Comparison of ENCODE assay signal across 1 cellular context in the genomic region with DNA sequence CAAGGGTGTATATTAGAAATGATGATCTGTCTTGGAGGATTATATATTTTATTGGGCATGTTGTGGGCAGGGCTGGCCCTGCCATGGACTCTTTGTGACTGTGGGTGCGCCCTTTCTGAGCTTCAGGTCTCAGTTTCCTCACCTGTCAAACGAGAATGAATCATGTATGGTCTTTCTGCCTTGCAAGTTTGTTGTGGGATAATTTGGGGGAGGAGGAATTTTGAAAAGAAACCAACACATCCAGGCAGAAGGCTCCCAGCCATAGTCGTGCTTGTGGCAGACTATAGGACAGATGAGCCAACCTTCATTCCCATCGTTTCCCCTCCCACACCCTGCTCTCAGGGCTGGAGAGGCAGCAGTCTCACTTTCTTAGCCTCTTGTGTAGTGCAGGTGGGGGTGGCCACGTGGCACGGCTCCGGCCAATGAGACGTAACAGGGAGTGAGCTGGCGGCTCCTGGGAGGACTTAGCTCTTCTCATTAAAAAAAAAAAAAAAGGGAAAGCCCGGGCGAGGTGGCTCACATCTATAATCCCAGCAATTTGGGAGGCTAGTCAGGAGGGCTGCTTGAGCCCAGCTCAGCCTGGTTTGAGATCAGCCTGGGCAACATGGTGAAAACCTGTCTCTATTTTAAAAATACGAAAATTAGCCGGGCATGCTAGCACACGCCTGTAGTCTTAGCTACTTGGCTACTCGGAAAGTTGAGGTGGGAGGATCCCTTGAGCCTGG.
TF ChIP-seq lines count a peak whose summit lies in the region.

No MANE protein-coding gene starts in this region.

TF ChIP-seq in K562, 482 proteins besides CTCF, POLR2A, EP300 and RAD21 (continued from another document):
- TF ChIP-seq, protein P1, sequence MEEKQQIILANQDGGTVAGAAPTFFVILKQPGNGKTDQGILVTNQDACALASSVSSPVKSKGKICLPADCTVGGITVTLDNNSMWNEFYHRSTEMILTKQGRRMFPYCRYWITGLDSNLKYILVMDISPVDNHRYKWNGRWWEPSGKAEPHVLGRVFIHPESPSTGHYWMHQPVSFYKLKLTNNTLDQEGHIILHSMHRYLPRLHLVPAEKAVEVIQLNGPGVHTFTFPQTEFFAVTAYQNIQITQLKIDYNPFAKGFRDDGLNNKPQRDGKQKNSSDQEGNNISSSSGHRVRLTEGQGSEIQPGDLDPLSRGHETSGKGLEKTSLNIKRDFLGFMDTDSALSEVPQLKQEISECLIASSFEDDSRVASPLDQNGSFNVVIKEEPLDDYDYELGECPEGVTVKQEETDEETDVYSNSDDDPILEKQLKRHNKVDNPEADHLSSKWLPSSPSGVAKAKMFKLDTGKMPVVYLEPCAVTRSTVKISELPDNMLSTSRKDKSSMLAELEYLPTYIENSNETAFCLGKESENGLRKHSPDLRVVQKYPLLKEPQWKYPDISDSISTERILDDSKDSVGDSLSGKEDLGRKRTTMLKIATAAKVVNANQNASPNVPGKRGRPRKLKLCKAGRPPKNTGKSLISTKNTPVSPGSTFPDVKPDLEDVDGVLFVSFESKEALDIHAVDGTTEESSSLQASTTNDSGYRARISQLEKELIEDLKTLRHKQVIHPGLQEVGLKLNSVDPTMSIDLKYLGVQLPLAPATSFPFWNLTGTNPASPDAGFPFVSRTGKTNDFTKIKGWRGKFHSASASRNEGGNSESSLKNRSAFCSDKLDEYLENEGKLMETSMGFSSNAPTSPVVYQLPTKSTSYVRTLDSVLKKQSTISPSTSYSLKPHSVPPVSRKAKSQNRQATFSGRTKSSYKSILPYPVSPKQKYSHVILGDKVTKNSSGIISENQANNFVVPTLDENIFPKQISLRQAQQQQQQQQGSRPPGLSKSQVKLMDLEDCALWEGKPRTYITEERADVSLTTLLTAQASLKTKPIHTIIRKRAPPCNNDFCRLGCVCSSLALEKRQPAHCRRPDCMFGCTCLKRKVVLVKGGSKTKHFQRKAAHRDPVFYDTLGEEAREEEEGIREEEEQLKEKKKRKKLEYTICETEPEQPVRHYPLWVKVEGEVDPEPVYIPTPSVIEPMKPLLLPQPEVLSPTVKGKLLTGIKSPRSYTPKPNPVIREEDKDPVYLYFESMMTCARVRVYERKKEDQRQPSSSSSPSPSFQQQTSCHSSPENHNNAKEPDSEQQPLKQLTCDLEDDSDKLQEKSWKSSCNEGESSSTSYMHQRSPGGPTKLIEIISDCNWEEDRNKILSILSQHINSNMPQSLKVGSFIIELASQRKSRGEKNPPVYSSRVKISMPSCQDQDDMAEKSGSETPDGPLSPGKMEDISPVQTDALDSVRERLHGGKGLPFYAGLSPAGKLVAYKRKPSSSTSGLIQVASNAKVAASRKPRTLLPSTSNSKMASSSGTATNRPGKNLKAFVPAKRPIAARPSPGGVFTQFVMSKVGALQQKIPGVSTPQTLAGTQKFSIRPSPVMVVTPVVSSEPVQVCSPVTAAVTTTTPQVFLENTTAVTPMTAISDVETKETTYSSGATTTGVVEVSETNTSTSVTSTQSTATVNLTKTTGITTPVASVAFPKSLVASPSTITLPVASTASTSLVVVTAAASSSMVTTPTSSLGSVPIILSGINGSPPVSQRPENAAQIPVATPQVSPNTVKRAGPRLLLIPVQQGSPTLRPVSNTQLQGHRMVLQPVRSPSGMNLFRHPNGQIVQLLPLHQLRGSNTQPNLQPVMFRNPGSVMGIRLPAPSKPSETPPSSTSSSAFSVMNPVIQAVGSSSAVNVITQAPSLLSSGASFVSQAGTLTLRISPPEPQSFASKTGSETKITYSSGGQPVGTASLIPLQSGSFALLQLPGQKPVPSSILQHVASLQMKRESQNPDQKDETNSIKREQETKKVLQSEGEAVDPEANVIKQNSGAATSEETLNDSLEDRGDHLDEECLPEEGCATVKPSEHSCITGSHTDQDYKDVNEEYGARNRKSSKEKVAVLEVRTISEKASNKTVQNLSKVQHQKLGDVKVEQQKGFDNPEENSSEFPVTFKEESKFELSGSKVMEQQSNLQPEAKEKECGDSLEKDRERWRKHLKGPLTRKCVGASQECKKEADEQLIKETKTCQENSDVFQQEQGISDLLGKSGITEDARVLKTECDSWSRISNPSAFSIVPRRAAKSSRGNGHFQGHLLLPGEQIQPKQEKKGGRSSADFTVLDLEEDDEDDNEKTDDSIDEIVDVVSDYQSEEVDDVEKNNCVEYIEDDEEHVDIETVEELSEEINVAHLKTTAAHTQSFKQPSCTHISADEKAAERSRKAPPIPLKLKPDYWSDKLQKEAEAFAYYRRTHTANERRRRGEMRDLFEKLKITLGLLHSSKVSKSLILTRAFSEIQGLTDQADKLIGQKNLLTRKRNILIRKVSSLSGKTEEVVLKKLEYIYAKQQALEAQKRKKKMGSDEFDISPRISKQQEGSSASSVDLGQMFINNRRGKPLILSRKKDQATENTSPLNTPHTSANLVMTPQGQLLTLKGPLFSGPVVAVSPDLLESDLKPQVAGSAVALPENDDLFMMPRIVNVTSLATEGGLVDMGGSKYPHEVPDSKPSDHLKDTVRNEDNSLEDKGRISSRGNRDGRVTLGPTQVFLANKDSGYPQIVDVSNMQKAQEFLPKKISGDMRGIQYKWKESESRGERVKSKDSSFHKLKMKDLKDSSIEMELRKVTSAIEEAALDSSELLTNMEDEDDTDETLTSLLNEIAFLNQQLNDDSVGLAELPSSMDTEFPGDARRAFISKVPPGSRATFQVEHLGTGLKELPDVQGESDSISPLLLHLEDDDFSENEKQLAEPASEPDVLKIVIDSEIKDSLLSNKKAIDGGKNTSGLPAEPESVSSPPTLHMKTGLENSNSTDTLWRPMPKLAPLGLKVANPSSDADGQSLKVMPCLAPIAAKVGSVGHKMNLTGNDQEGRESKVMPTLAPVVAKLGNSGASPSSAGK (IDR thresholded peaks at IDR 0.05), result no peak
- TF ChIP-seq SRF (CRISPR knock-in tag; IDR thresholded peaks at IDR 0.05) (no peak), RAD51 (IDR thresholded peaks at IDR 0.05; ENCODE audit: borderline replicate concordance, low read depth) (peak; percentile 90), ZNF830 (CRISPR knock-in tag; IDR thresholded peaks at IDR 0.05) (no peak), XRCC5 (IDR thresholded peaks at IDR 0.05; ENCODE audit: low read depth, low read length) (no peak), MEF2A (IDR thresholded peaks at IDR 0.05; ENCODE audit: control insufficient read depth, low read depth, low read length) (no peak), MYC (IDR thresholded peaks at IDR 0.05; ENCODE audit: low read depth, low read length) (peak; percentile 37; the same call in 1 of the 2 replicates), MYC (CRISPR knock-in tag; IDR thresholded peaks at IDR 0.05; ENCODE audit: borderline replicate concordance, low read depth) (no peak), L3MBTL2 (IDR thresholded peaks at IDR 0.05) (0 out of 2 replicates have a peak, but pooled peaks have one; percentile 6), TBL1XR1 (IDR thresholded peaks at IDR 0.05; ENCODE audit: low read length in 2 of 2) (no peak), CBFA2T2 (conservative IDR thresholded peaks at IDR 0.05) (peak; percentile 38), RB1 (IDR thresholded peaks at IDR 0.05; ENCODE audit: low read depth) (no peak), NFYB (IDR thresholded peaks at IDR 0.05; ENCODE audit: extremely low read depth, insufficient read length) (peak; percentile 92), ETV5 (CRISPR knock-in tag; IDR thresholded peaks at IDR 0.05; ENCODE audit: low read depth) (no peak), CHD2 (IDR thresholded peaks at IDR 0.05; ENCODE audit: low read depth, low read length) (0 out of 2 replicates have a peak, but pooled peaks have one; percentile 32)
- TF ChIP-seq, protein P2, sequence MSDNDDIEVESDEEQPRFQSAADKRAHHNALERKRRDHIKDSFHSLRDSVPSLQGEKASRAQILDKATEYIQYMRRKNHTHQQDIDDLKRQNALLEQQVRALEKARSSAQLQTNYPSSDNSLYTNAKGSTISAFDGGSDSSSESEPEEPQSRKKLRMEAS (CRISPR knock-in tag; IDR thresholded peaks at IDR 0.05), result peak; percentile 44
- TF ChIP-seq, protein P3, sequence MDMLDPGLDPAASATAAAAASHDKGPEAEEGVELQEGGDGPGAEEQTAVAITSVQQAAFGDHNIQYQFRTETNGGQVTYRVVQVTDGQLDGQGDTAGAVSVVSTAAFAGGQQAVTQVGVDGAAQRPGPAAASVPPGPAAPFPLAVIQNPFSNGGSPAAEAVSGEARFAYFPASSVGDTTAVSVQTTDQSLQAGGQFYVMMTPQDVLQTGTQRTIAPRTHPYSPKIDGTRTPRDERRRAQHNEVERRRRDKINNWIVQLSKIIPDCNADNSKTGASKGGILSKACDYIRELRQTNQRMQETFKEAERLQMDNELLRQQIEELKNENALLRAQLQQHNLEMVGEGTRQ (CRISPR knock-in tag; IDR thresholded peaks at IDR 0.05), result peak; percentile 90
- TF ChIP-seq, protein P4, sequence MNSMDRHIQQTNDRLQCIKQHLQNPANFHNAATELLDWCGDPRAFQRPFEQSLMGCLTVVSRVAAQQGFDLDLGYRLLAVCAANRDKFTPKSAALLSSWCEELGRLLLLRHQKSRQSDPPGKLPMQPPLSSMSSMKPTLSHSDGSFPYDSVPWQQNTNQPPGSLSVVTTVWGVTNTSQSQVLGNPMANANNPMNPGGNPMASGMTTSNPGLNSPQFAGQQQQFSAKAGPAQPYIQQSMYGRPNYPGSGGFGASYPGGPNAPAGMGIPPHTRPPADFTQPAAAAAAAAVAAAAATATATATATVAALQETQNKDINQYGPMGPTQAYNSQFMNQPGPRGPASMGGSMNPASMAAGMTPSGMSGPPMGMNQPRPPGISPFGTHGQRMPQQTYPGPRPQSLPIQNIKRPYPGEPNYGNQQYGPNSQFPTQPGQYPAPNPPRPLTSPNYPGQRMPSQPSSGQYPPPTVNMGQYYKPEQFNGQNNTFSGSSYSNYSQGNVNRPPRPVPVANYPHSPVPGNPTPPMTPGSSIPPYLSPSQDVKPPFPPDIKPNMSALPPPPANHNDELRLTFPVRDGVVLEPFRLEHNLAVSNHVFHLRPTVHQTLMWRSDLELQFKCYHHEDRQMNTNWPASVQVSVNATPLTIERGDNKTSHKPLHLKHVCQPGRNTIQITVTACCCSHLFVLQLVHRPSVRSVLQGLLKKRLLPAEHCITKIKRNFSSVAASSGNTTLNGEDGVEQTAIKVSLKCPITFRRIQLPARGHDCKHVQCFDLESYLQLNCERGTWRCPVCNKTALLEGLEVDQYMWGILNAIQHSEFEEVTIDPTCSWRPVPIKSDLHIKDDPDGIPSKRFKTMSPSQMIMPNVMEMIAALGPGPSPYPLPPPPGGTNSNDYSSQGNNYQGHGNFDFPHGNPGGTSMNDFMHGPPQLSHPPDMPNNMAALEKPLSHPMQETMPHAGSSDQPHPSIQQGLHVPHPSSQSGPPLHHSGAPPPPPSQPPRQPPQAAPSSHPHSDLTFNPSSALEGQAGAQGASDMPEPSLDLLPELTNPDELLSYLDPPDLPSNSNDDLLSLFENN (IDR thresholded peaks at IDR 0.05; ENCODE audit: low read depth in 2 of 2, low read length in 2 of 2), result no peak
- TF ChIP-seq, protein P5, sequence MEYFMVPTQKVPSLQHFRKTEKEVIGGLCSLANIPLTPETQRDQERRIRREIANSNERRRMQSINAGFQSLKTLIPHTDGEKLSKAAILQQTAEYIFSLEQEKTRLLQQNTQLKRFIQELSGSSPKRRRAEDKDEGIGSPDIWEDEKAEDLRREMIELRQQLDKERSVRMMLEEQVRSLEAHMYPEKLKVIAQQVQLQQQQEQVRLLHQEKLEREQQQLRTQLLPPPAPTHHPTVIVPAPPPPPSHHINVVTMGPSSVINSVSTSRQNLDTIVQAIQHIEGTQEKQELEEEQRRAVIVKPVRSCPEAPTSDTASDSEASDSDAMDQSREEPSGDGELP (CRISPR knock-in tag; IDR thresholded peaks at IDR 0.05; ENCODE audit: borderline replicate concordance), result no peak
- TF ChIP-seq, protein P6, sequence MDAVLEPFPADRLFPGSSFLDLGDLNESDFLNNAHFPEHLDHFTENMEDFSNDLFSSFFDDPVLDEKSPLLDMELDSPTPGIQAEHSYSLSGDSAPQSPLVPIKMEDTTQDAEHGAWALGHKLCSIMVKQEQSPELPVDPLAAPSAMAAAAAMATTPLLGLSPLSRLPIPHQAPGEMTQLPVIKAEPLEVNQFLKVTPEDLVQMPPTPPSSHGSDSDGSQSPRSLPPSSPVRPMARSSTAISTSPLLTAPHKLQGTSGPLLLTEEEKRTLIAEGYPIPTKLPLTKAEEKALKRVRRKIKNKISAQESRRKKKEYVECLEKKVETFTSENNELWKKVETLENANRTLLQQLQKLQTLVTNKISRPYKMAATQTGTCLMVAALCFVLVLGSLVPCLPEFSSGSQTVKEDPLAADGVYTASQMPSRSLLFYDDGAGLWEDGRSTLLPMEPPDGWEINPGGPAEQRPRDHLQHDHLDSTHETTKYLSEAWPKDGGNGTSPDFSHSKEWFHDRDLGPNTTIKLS (IDR thresholded peaks at IDR 0.05; ENCODE audit: borderline replicate concordance, low read depth), result peak; percentile 29; the same call in 1 of the 2 replicates
- TF ChIP-seq, protein P7, sequence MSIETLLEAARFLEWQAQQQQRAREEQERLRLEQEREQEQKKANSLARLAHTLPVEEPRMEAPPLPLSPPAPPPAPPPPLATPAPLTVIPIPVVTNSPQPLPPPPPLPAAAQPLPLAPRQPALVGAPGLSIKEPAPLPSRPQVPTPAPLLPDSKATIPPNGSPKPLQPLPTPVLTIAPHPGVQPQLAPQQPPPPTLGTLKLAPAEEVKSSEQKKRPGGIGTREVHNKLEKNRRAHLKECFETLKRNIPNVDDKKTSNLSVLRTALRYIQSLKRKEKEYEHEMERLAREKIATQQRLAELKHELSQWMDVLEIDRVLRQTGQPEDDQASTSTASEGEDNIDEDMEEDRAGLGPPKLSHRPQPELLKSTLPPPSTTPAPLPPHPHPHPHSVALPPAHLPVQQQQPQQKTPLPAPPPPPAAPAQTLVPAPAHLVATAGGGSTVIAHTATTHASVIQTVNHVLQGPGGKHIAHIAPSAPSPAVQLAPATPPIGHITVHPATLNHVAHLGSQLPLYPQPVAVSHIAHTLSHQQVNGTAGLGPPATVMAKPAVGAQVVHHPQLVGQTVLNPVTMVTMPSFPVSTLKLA (conservative IDR thresholded peaks at IDR 0.05), result peak in 1 of 2 experiments; percentile 29; a peak in 1 of 4 replicates
- TF ChIP-seq, protein P8, sequence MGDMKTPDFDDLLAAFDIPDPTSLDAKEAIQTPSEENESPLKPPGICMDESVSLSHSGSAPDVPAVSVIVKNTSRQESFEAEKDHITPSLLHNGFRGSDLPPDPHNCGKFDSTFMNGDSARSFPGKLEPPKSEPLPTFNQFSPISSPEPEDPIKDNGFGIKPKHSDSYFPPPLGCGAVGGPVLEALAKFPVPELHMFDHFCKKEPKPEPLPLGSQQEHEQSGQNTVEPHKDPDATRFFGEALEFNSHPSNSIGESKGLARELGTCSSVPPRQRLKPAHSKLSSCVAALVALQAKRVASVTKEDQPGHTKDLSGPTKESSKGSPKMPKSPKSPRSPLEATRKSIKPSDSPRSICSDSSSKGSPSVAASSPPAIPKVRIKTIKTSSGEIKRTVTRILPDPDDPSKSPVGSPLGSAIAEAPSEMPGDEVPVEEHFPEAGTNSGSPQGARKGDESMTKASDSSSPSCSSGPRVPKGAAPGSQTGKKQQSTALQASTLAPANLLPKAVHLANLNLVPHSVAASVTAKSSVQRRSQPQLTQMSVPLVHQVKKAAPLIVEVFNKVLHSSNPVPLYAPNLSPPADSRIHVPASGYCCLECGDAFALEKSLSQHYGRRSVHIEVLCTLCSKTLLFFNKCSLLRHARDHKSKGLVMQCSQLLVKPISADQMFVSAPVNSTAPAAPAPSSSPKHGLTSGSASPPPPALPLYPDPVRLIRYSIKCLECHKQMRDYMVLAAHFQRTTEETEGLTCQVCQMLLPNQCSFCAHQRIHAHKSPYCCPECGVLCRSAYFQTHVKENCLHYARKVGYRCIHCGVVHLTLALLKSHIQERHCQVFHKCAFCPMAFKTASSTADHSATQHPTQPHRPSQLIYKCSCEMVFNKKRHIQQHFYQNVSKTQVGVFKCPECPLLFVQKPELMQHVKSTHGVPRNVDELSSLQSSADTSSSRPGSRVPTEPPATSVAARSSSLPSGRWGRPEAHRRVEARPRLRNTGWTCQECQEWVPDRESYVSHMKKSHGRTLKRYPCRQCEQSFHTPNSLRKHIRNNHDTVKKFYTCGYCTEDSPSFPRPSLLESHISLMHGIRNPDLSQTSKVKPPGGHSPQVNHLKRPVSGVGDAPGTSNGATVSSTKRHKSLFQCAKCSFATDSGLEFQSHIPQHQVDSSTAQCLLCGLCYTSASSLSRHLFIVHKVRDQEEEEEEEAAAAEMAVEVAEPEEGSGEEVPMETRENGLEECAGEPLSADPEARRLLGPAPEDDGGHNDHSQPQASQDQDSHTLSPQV (IDR thresholded peaks at IDR 0.05), result no peak
